25 cellular contexts compared by ENCODE assay signal in genomic region chr13:108096301-108096700, GRCh38.
DNase-seq lines count a peak whose midpoint lies in the region; ATAC-seq and TF ChIP-seq lines count a peak whose summit lies in the region.
"Had no signal": no experiment of that assay in that cellular context is flagged by ENCODE, and none has a peak within 500 bp of the region (broad histone marks: within the 10 kb centered on the region; RNA-seq: fewer than 3 reads in every experiment).

No MANE protein-coding gene starts in this region.

- H3K9ac ChIP-seq in neural progenitor cell = no peak overlapping the region
- H3K9ac ChIP-seq: BLaER1 treated with 17β-estradiol and CSF1 and Interleukin-3, amounts not matched to agents 10 nM and 100 nM had no signal

- H3K4me1 ChIP-seq in neural progenitor cell (no peaks in the 10 kb centered on the region), hepatocyte (ENCODE audit: insufficient read depth) (no peaks in the 10 kb centered on the region)
- H3K4me1 ChIP-seq: A549; BE2C; BLaER1 treated with 17β-estradiol and CSF1 and Interleukin-3, amounts not matched to agents 10 nM and 100 nM; HAP-1 had no signal

- peaks cover 2% of the 10 kb centered on the region for H3K27me3 Mint-ChIP-seq in activated naive CD4-positive, alpha-beta T cell treated with anti-CD3 and anti-CD28 coated beads, Interleukin-2, amount 50 U/mL, for 24 hours
- H3K27me3 Mint-ChIP-seq in activated naive CD4-positive, alpha-beta T cell treated with anti-CD3 and anti-CD28 coated beads, Interleukin-2, amount 10 ng/mL, durations not matched to agents 7 days and 5 days = peaks cover 3% of the 10 kb centered on the region
- H3K27me3 Mint-ChIP-seq in T-cell (peaks cover 7 to 8% of the 10 kb centered on the region in 2 donors), neural progenitor cell (ENCODE audit: insufficient read depth, low read depth) (no peaks in the 10 kb centered on the region)
- H3K27me3 Mint-ChIP-seq: CD8-positive, alpha-beta memory T cell had no signal

- TF ChIP-seq CTCF in neural progenitor cell (IDR thresholded peaks at IDR 0.05) = no peak
- no peak for TF ChIP-seq CTCF in hepatocyte (IDR thresholded peaks at IDR 0.05; ENCODE audit: poor library complexity)

- H3K9me3 Mint-ChIP-seq in activated naive CD4-positive, alpha-beta T cell treated with anti-CD3 and anti-CD28 coated beads, Interleukin-2, amount 50 U/mL, for 24 hours = no peaks in the 10 kb centered on the region
- no peaks in the 10 kb centered on the region for H3K9me3 Mint-ChIP-seq in activated naive CD4-positive, alpha-beta T cell treated with anti-CD3 and anti-CD28 coated beads, Interleukin-2, amount 10 ng/mL, durations not matched to agents 7 days and 5 days
- H3K9me3 Mint-ChIP-seq in T-cell (no peaks in the 10 kb centered on the region), neural progenitor cell (no peaks in the 10 kb centered on the region)
- H3K9me3 Mint-ChIP-seq: CD4-positive, alpha-beta T cell; CD8-positive, alpha-beta memory T cell; GM23338 had no signal

- DNase-seq in activated naive CD4-positive, alpha-beta T cell treated with anti-CD3 and anti-CD28 coated beads, Interleukin-2, amount 10 ng/mL, durations not matched to agents 7 days and 5 days = no peak
- DNase-seq in HT-29 (ENCODE audit: low spot score) (peak; percentile 63), T-cell (no peak), neural progenitor cell (ENCODE audit: low spot score) (no peak), hepatocyte (ENCODE audit: low spot score) (no peak), activated gamma-delta T cell treated with Interleukin-2 at 50 U/mL for 16 hours (no peak)
- DNase-seq: 8988T; ACHN; AML-193; BE2C; CD4-positive, alpha-beta T cell; CD8-positive, alpha-beta memory T cell; DMS 273 treated with DMSO at 0.1 percent for 48 hours; DMS79; EL; GDM1; HFFc6 had no signal

- WGBS in hepatocyte (ENCODE audit: low lambda C conversion rate, missing lambda C conversion rate) = 79% methylated on average over 2 of the region's 2 CpGs

- ATAC-seq in T-cell (replicated peaks in 1 of 4) (no peak), HG03097 (IDR thresholded peaks at IDR 0.05; ENCODE audit: low FRiP score, unreplicated experiment) (no peak)
- ATAC-seq: A549, GM12878, GM23338 had no signal

- H3K4me3 Mint-ChIP-seq in activated naive CD4-positive, alpha-beta T cell treated with anti-CD3 and anti-CD28 coated beads, Interleukin-2, amount 50 U/mL, for 24 hours = no peak overlapping the region
- no peak overlapping the region for H3K4me3 Mint-ChIP-seq in activated naive CD4-positive, alpha-beta T cell treated with anti-CD3 and anti-CD28 coated beads, Interleukin-2, amount 10 ng/mL, durations not matched to agents 7 days and 5 days
- H3K4me3 Mint-ChIP-seq in T-cell = no peak overlapping the region
- H3K4me3 Mint-ChIP-seq in neural progenitor cell = no peak overlapping the region
- H3K4me3 Mint-ChIP-seq: CD14-positive monocyte; CD4-positive, alpha-beta T cell; CD8-positive, alpha-beta memory T cell; GM23338; HFFc6 had no signal

- CTCF ChIA-PET in activated naive CD4-positive, alpha-beta T cell treated with anti-CD3 and anti-CD28 coated beads, Interleukin-2, amount 10 ng/mL, durations not matched to agents 7 days and 5 days (lab: Charles Lee) = no interaction called here
- CTCF ChIA-PET in T-cell (lab: Charles Lee) = no interaction called here

- H3F3A ChIP-seq in neural progenitor cell (ENCODE audit: low read depth) = no peaks in the 10 kb centered on the region

- H3K4me1 Mint-ChIP-seq in activated naive CD4-positive, alpha-beta T cell treated with anti-CD3 and anti-CD28 coated beads, Interleukin-2, amount 50 U/mL, for 24 hours = peaks cover 20% of the 10 kb centered on the region
- H3K4me1 Mint-ChIP-seq in activated naive CD4-positive, alpha-beta T cell treated with anti-CD3 and anti-CD28 coated beads, Interleukin-2, amount 10 ng/mL, durations not matched to agents 7 days and 5 days = peaks cover 3% of the 10 kb centered on the region
- H3K4me1 Mint-ChIP-seq in T-cell (peaks cover 0 to 11% (median 6%) of the 10 kb centered on the region in 3 donors), neural progenitor cell (no peaks in the 10 kb centered on the region)
- H3K4me1 Mint-ChIP-seq: CD14-positive monocyte; CD8-positive, alpha-beta memory T cell had no signal

- H3K27me3 ChIP-seq in neural progenitor cell (no peaks in the 10 kb centered on the region), hepatocyte (no peaks in the 10 kb centered on the region)
- H3K27me3 ChIP-seq: BE2C; BLaER1 treated with 17β-estradiol and CSF1 and Interleukin-3, amounts not matched to agents 10 nM and 100 nM had no signal

- no peaks in the 10 kb centered on the region for H3K9me2 ChIP-seq in hepatocyte (replicated peaks; ENCODE audit: insufficient read depth)

- H2AFZ ChIP-seq in neural progenitor cell (replicated peaks) (peak overlapping the region; percentile 45), hepatocyte (no peak overlapping the region)
- H2AFZ ChIP-seq: GM23338 had no signal

- POLR2A ChIA-PET in T-cell (lab: Charles Lee) = no interaction called here

- no peaks in the 10 kb centered on the region for H4K20me1 ChIP-seq in neural progenitor cell (ENCODE audit: low read depth)
- no peaks in the 10 kb centered on the region for H4K20me1 ChIP-seq in hepatocyte (ENCODE audit: insufficient read depth, poor library complexity, severe bottlenecking)
- H4K20me1 ChIP-seq: BLaER1 treated with 17β-estradiol and CSF1 and Interleukin-3, amounts not matched to agents 10 nM and 100 nM had no signal

- H3K4me3 ChIP-seq in neural progenitor cell (no peak overlapping the region), hepatocyte (no peak overlapping the region)
- H3K4me3 ChIP-seq: A549; BLaER1 treated with 17β-estradiol and CSF1 and Interleukin-3, amounts not matched to agents 10 nM and 100 nM; GM12878; GM23338; HAP-1 had no signal

- H3K4me2 ChIP-seq in neural progenitor cell = no peak overlapping the region
- no peak overlapping the region for H3K4me2 ChIP-seq in hepatocyte
- H3K4me2 ChIP-seq: A549; BLaER1 treated with 17β-estradiol and CSF1 and Interleukin-3, amounts not matched to agents 10 nM and 100 nM; GM23338 had no signal

- no peaks in the 10 kb centered on the region for H3K36me3 ChIP-seq in neural progenitor cell
- no peaks in the 10 kb centered on the region for H3K36me3 ChIP-seq in hepatocyte (replicated peaks; ENCODE audit: insufficient read depth, low read depth)
- H3K36me3 ChIP-seq: BE2C; BLaER1 treated with 17β-estradiol and CSF1 and Interleukin-3, amounts not matched to agents 10 nM and 100 nM; HAP-1 had no signal

- H3K9me3 ChIP-seq in neural progenitor cell (ENCODE audit: low read depth) = no peaks in the 10 kb centered on the region
- no peaks in the 10 kb centered on the region for H3K9me3 ChIP-seq in hepatocyte (ENCODE audit: low read depth)
- H3K9me3 ChIP-seq: A549; BE2C; BLaER1 treated with 17β-estradiol and CSF1 and Interleukin-3, amounts not matched to agents 10 nM and 100 nM; HAP-1 had no signal

- H3K79me2 ChIP-seq in neural progenitor cell (ENCODE audit: low read depth) = no peaks in the 10 kb centered on the region
- no peaks in the 10 kb centered on the region for H3K79me2 ChIP-seq in hepatocyte

- H3K27ac ChIP-seq in neural progenitor cell (no peak overlapping the region), hepatocyte (no peak overlapping the region)
- H3K27ac ChIP-seq: A549; BLaER1 treated with 17β-estradiol and CSF1 and Interleukin-3, amounts not matched to agents 10 nM and 100 nM had no signal

- peak overlapping the region; percentile 76 for H3K27ac Mint-ChIP-seq in activated naive CD4-positive, alpha-beta T cell treated with anti-CD3 and anti-CD28 coated beads, Interleukin-2, amount 50 U/mL, for 24 hours
- H3K27ac Mint-ChIP-seq in activated naive CD4-positive, alpha-beta T cell treated with anti-CD3 and anti-CD28 coated beads, Interleukin-2, amount 10 ng/mL, durations not matched to agents 7 days and 5 days = no peak overlapping the region
- peak overlapping the region; percentile 30 to 62 for H3K27ac Mint-ChIP-seq in T-cell
- H3K27ac Mint-ChIP-seq in neural progenitor cell = no peak overlapping the region
- H3K27ac Mint-ChIP-seq: CD14-positive monocyte; CD8-positive, alpha-beta memory T cell; GM23338; HFFc6 had no signal

- no peaks in the 10 kb centered on the region for H3K36me3 Mint-ChIP-seq in activated naive CD4-positive, alpha-beta T cell treated with anti-CD3 and anti-CD28 coated beads, Interleukin-2, amount 50 U/mL, for 24 hours
- H3K36me3 Mint-ChIP-seq in activated naive CD4-positive, alpha-beta T cell treated with anti-CD3 and anti-CD28 coated beads, Interleukin-2, amount 10 ng/mL, durations not matched to agents 7 days and 5 days = no peaks in the 10 kb centered on the region
- no peaks in the 10 kb centered on the region for H3K36me3 Mint-ChIP-seq in T-cell
- no peaks in the 10 kb centered on the region for H3K36me3 Mint-ChIP-seq in neural progenitor cell
- H3K36me3 Mint-ChIP-seq: CD14-positive monocyte; CD8-positive, alpha-beta memory T cell had no signal

Comparison
In these comparisons a context has a peak if more than half of its experiments do, and no peak if none do; other contexts are left out.
1. H3K27ac Mint-ChIP-seq: peak in activated naive CD4-positive, alpha-beta T cell treated with anti-CD3 and anti-CD28 coated beads, Interleukin-2, amount 50 U/mL, for 24 hours (single experiment) and T-cell (2 of 2); none in activated naive CD4-positive, alpha-beta T cell treated with anti-CD3 and anti-CD28 coated beads, Interleukin-2, amount 10 ng/mL, durations not matched to agents 7 days and 5 days (single experiment) and neural progenitor cell (single experiment).